In the genomic region with DNA sequence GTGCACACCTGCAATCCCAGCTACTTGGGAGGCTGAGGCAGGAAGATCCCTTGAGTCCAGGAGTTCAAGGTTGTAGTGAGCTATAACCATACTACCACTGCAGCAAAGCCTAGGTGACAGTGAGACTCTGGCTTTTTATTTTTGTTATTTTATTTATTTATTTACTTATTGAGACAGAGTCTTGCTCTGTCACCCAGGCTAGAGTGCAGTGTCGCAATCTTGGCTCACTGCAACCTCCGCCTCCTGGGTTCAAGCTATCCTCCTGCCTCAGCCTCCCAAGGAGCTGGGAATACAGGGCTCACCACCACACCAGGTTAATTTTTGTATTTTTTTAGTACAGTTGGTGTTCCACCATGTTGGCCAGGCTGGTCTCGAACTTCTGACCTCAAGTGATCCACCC, we compare ENCODE assay signal across 16 cellular contexts. TPM values are rescaled to one million over a fixed set of nuclear protein-coding genes. Genes with fewer than 3 reads are reported as not detected.
"Had no signal": no experiment of that assay in that cellular context is flagged by ENCODE, and none has a peak within 500 bp of the region (broad histone marks: within the 10 kb centered on the region; RNA-seq: fewer than 3 reads in every experiment).

No MANE protein-coding gene starts in this region.

RNA-seq across cellular contexts. Expression of gene PODNL1, which starts 35.3 kb away (rescaled TPM):
- total RNA-seq: NCI-H460; PC-3; T-helper 2 cell treated with Interferon-gamma antibody and Interleukin-4, amounts not matched to agents 100 ng/mL and 5 ng/mL, for 36 hours had no signal

RNA-seq across cellular contexts. Expression of gene RLN3, which starts 54.5 kb away (rescaled TPM):
- total RNA-seq: activated CD4-positive, alpha-beta memory T cell treated with anti-CD3 and anti-CD28 coated beads, Interleukin-2, amount 10 ng/mL, durations not matched to agents 7 days and 5 days; activated CD8-positive, alpha-beta memory T cell treated with anti-CD3 and anti-CD28 coated beads, Interleukin-2, amount 10 ng/mL, durations not matched to agents 7 days and 5 days; activated naive CD4-positive, alpha-beta T cell treated with anti-CD3 and anti-CD28 coated beads, Interleukin-2, amount 50 U/mL, for 72 hours; activated T-cell treated with anti-CD3 and anti-CD28 coated beads, Interleukin-2, amount 50 U/mL, for 72 hours; activated T-helper 2 cell treated with anti-CD3 and anti-CD28 coated beads, Interferon-gamma antibody, Interleukin-2, Interleukin-4, amounts not matched to agents 10 μg/mL and 5 μg/mL and 100 μg/mL, durations not matched to agents 14 hours and 24 hours and 36 hours; adrenal gland; astrocyte; body of pancreas; breast epithelium; cardiac septum; LHCN-M2; NCI-H460; PC-3; Peyer's patch; Right ventricle myocardium superior; T-helper 2 cell treated with Interferon-gamma antibody and Interleukin-4, amounts not matched to agents 100 ng/mL and 5 ng/mL, for 36 hours had no signal
- polyA plus RNA-seq: adrenal gland had no signal
